1 cellular context compared by ENCODE assay signal in the genomic region with DNA sequence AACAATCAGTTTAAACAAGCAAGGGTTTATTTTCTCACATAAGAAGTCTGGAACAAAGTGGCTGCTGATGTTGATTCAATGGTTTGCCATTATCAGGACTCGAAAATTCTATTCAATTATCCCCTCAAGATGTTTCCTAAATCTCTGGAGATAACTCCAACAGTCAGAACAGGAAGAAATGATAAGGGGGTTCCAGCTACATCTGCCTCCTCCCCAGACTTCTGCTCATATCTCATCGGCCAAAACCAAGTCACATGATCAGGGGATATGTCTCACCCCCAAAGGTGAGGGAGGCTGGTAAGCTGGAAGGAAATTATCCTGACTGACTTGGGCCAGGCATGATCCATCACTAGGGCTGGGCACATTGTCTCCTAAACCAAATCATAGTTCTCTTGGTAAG.
TF ChIP-seq lines count a peak whose summit lies in the region.

No MANE protein-coding gene starts in this region.

TF ChIP-seq in K562, 482 proteins besides CTCF, POLR2A, EP300 and RAD21 (continued from another document):
- TF ChIP-seq ETS1 (conservative IDR thresholded peaks at IDR 0.05; ENCODE audit: control insufficient read depth, low read depth, low read length) = no peak
- TF ChIP-seq CXXC5 (CRISPR knock-in tag; IDR thresholded peaks at IDR 0.05) = peak; percentile 53; the same call in 1 of the 2 replicates
- TF ChIP-seq, protein P1, sequence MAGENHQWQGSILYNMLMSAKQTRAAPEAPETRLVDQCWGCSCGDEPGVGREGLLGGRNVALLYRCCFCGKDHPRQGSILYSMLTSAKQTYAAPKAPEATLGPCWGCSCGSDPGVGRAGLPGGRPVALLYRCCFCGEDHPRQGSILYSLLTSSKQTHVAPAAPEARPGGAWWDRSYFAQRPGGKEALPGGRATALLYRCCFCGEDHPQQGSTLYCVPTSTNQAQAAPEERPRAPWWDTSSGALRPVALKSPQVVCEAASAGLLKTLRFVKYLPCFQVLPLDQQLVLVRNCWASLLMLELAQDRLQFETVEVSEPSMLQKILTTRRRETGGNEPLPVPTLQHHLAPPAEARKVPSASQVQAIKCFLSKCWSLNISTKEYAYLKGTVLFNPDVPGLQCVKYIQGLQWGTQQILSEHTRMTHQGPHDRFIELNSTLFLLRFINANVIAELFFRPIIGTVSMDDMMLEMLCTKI (IDR thresholded peaks at IDR 0.05; ENCODE audit: partially characterized antibody) = no peak
- TF ChIP-seq NONO (IDR thresholded peaks at IDR 0.05; ENCODE audit: low read depth in 2 of 2, low read length in 1 of 2) = no peak
- no peak for TF ChIP-seq PPARD (CRISPR knock-in tag; IDR thresholded peaks at IDR 0.05)
- TF ChIP-seq ADNP (tag; IDR thresholded peaks at IDR 0.05) = no peak
- TF ChIP-seq MYC (IDR thresholded peaks at IDR 0.05; ENCODE audit: low read depth, low read length) = 0 out of 2 replicates have a peak, but pooled peaks have one; percentile 17
- no peak for TF ChIP-seq MYC (CRISPR knock-in tag; IDR thresholded peaks at IDR 0.05; ENCODE audit: borderline replicate concordance, low read depth)
- TF ChIP-seq TRIM28 (IDR thresholded peaks at IDR 0.05) = no peak
- TF ChIP-seq ZNF23 (CRISPR knock-in tag; IDR thresholded peaks at IDR 0.05) = no peak
- TF ChIP-seq TBL1XR1 (IDR thresholded peaks at IDR 0.05; ENCODE audit: low read length in 2 of 2) = peak; percentile 57 to 88; a peak in 3 of 4 replicates
- TF ChIP-seq STAT5B (CRISPR knock-in tag; IDR thresholded peaks at IDR 0.05) = no peak
- TF ChIP-seq ZNF263 (CRISPR knock-in tag; IDR thresholded peaks at IDR 0.05; ENCODE audit: borderline replicate concordance) = no peak
- TF ChIP-seq ZFP1 (CRISPR knock-in tag; IDR thresholded peaks at IDR 0.05) = no peak
- no peak for TF ChIP-seq SRF (CRISPR knock-in tag; IDR thresholded peaks at IDR 0.05)
- peak; percentile 60 to 78 for TF ChIP-seq KDM1A (IDR thresholded peaks at IDR 0.05)
- no peak for TF ChIP-seq RNF219 (CRISPR knock-in tag; IDR thresholded peaks at IDR 0.05)
- no peak for TF ChIP-seq ETV1 (tag; conservative IDR thresholded peaks at IDR 0.05; ENCODE audit: low read depth)
- TF ChIP-seq HOMEZ (CRISPR knock-in tag; IDR thresholded peaks at IDR 0.05) = no peak
- TF ChIP-seq NCOR1 (IDR thresholded peaks at IDR 0.05) = peak; percentile 89
- TF ChIP-seq ZFP30 (CRISPR knock-in tag; IDR thresholded peaks at IDR 0.05; ENCODE audit: borderline replicate concordance) = no peak
- no peak; the same call in 1 of the 2 replicates for TF ChIP-seq ZKSCAN8 (CRISPR knock-in tag; IDR thresholded peaks at IDR 0.05)
- no peak for TF ChIP-seq PHF8 (IDR thresholded peaks at IDR 0.05; ENCODE audit: borderline replicate concordance, low read length)
- TF ChIP-seq FOXM1 (IDR thresholded peaks at IDR 0.05; ENCODE audit: low read depth) = peak; percentile 93
- no peak for TF ChIP-seq FOXM1 (CRISPR knock-in tag; IDR thresholded peaks at IDR 0.05; ENCODE audit: low read depth)
- TF ChIP-seq CAMTA2 (CRISPR knock-in tag; conservative IDR thresholded peaks at IDR 0.05) = no peak
- no peak for TF ChIP-seq NR3C1 (CRISPR knock-in tag; IDR thresholded peaks at IDR 0.05)
- no peak for TF ChIP-seq MAFG (tag; conservative IDR thresholded peaks at IDR 0.05)
- no peak for TF ChIP-seq NFE2L1 (tag; IDR thresholded peaks at IDR 0.05; ENCODE audit: borderline replicate concordance, low read depth)
- TF ChIP-seq ZKSCAN1 (IDR thresholded peaks at IDR 0.05; ENCODE audit: low read depth, low read length) = no peak
- TF ChIP-seq MCM5 (IDR thresholded peaks at IDR 0.05; ENCODE audit: low read depth) = no peak
- no peak for TF ChIP-seq BRD9 (IDR thresholded peaks at IDR 0.05; ENCODE audit: low read depth, partially characterized antibody)
- no peak; the same call in 1 of the 2 replicates for TF ChIP-seq ZNF589 (CRISPR knock-in tag; IDR thresholded peaks at IDR 0.05; ENCODE audit: low read depth)
- TF ChIP-seq ESRRA (IDR thresholded peaks at IDR 0.05; ENCODE audit: borderline replicate concordance, low read depth) = no peak
- no peak for TF ChIP-seq HDAC1 (IDR thresholded peaks at IDR 0.05)
- TF ChIP-seq POLR2H (tag; IDR thresholded peaks at IDR 0.05; ENCODE audit: low read depth) = no peak
- no peak for TF ChIP-seq ARNT (IDR thresholded peaks at IDR 0.05)
- TF ChIP-seq ZNF280A (IDR thresholded peaks at IDR 0.05; ENCODE audit: low read depth, partially characterized antibody) = no peak
- no peak for TF ChIP-seq ZNF324 (CRISPR knock-in tag; IDR thresholded peaks at IDR 0.05)
- TF ChIP-seq POLR2B (IDR thresholded peaks at IDR 0.05; ENCODE audit: low read depth, partially characterized antibody) = no peak
- TF ChIP-seq, protein P2, sequence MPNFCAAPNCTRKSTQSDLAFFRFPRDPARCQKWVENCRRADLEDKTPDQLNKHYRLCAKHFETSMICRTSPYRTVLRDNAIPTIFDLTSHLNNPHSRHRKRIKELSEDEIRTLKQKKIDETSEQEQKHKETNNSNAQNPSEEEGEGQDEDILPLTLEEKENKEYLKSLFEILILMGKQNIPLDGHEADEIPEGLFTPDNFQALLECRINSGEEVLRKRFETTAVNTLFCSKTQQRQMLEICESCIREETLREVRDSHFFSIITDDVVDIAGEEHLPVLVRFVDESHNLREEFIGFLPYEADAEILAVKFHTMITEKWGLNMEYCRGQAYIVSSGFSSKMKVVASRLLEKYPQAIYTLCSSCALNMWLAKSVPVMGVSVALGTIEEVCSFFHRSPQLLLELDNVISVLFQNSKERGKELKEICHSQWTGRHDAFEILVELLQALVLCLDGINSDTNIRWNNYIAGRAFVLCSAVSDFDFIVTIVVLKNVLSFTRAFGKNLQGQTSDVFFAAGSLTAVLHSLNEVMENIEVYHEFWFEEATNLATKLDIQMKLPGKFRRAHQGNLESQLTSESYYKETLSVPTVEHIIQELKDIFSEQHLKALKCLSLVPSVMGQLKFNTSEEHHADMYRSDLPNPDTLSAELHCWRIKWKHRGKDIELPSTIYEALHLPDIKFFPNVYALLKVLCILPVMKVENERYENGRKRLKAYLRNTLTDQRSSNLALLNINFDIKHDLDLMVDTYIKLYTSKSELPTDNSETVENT (CRISPR knock-in tag; IDR thresholded peaks at IDR 0.05) = no peak
- no peak for TF ChIP-seq NFIX (CRISPR knock-in tag; IDR thresholded peaks at IDR 0.05; ENCODE audit: low read depth)
- TF ChIP-seq ZNF75A (CRISPR knock-in tag; IDR thresholded peaks at IDR 0.05) = no peak
- no peak for TF ChIP-seq PYGO2 (tag; IDR thresholded peaks at IDR 0.05)
- TF ChIP-seq JUNB (CRISPR knock-in tag; conservative IDR thresholded peaks at IDR 0.05) = no peak
- TF ChIP-seq SIRT6 (IDR thresholded peaks at IDR 0.05; ENCODE audit: low read depth, low read length) = no peak
TF ChIP-seq in K562: peak in this region for 70.
